ENCODE assay signal across 8 cellular contexts in the genomic region with DNA sequence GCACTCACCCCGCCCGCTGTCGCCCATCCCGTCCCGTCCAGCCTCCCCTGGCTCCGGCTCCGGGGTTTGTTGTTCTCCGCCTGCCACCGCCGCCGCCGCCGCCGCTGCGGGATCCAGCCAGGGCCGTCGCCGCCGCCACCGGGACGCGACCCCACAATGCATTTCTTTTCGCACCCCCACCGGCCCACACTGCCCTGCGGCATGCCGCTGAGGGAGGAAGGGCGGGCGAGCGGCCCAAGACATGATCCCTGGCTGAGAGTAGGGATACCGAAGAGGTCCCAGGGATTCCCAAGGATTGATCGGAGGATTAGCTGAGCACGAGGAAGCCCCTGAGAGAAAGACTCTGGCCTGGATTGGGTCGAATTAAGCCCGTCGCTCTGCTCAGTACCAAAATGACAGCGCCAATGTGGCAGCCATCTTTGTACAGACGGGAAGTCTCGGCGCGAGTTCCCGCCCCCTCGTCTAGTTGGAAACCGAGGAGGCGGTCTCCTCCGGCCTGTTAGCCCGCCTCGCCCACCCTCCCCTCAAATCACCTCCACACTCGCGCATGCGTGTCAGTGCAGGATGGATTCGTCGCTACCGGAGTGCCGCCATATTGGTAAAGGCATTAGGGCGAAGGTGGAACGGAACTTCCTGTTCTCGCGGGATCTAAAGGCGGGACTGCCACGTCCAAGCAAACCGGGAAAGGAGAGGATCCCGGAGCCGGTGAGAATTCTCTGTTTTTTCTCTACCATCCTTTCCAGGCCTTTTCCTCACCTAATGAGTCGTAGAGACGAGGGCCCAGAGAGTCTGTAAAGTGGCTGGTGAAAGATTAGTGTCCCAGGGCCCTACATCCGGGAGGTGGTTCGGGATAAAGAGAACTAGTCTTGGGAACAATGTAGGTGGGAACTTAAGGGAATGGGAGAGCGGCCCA. TPM values are rescaled to one million over a fixed set of nuclear protein-coding genes. Genes with fewer than 3 reads are reported as not detected.
A peak's percentile ranks its signal among the peaks of the same experiment; 100 is the strongest.
DNase-seq lines count a peak whose midpoint lies in the region; ATAC-seq and TF ChIP-seq lines count a peak whose summit lies in the region.

A gene (minus strand): TSS at position 432 of the 913 bp plus-strand sequence. CDS start 189 bp downstream, at position 243.
A gene with protein sequence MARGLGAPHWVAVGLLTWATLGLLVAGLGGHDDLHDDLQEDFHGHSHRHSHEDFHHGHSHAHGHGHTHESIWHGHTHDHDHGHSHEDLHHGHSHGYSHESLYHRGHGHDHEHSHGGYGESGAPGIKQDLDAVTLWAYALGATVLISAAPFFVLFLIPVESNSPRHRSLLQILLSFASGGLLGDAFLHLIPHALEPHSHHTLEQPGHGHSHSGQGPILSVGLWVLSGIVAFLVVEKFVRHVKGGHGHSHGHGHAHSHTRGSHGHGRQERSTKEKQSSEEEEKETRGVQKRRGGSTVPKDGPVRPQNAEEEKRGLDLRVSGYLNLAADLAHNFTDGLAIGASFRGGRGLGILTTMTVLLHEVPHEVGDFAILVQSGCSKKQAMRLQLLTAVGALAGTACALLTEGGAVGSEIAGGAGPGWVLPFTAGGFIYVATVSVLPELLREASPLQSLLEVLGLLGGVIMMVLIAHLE (plus strand): TSS at position 634 of the 913 bp plus-strand sequence. CDS start 379 bp downstream, outside the sequence.

- H3K9me3 ChIP-seq in CD4-positive, CD25-positive, alpha-beta regulatory T cell (ENCODE audit: control insufficient read depth in 2 of 2, low read length in 2 of 2), result no peaks in the 10 kb centered on the region
- H3K9me3 ChIP-seq in lower lobe of right lung, result no peaks in the 10 kb centered on the region

- peaks cover 0 to 3% (median 0%) of the 10 kb centered on the region in 7 donors for H3K9me3 Mint-ChIP-seq in CD4-positive, CD25-positive, alpha-beta regulatory T cell

- peaks cover 10 to 83% (median 55%) of the 10 kb centered on the region in 4 donors for H3K4me1 Mint-ChIP-seq in CD4-positive, CD25-positive, alpha-beta regulatory T cell

- peaks cover 27% of the 10 kb centered on the region for H3K36me3 Mint-ChIP-seq in CD4-positive, CD25-positive, alpha-beta regulatory T cell

- H3K36me3 ChIP-seq in CD4-positive, CD25-positive, alpha-beta regulatory T cell (ENCODE audit: control insufficient read depth, insufficient read depth, low read length), result peaks cover 38% of the 10 kb centered on the region
- peaks cover 41% of the 10 kb centered on the region for H3K36me3 ChIP-seq in lower lobe of right lung

- peaks cover 54% of the 10 kb centered on the region for H3K4me1 ChIP-seq in CD4-positive, CD25-positive, alpha-beta regulatory T cell (ENCODE audit: control insufficient read depth, insufficient read depth, low read length, poor library complexity, severe bottlenecking)
- peaks cover 66% of the 10 kb centered on the region for H3K4me1 ChIP-seq in lower lobe of right lung

- peak; percentile 74 to 78 for ATAC-seq in CD4-positive, CD25-positive, alpha-beta regulatory T cell (ENCODE audit: low read depth in 2 of 2)
- ATAC-seq in GM19463 (IDR thresholded peaks at IDR 0.05; ENCODE audit: unreplicated experiment) (peak; percentile 46), lower lobe of right lung (peak; percentile 89 to 92)

- peak; percentile 98 to 99 (median 99) for DNase-seq in CD4-positive, CD25-positive, alpha-beta regulatory T cell
- DNase-seq in HT1080 (ENCODE audit: low read depth) (peak; percentile 98), NOMO-1 (lab: John Stamatoyannopoulos, UW; ENCODE audit: unreplicated experiment in 2 of 2) (peak; percentile 91 to 96), lower lobe of right lung (peak; percentile 99)
- DNase-seq in activated CD8-positive, alpha-beta memory T cell treated with anti-CD3 and anti-CD28 coated beads for 24 hours, result peak; percentile 98
- peak; percentile 99 for DNase-seq in effector CD4-positive, alpha-beta T cell
- DNase-seq in stimulated activated CD4-positive, alpha-beta T cell treated with anti-CD3 and anti-CD28 coated beads, TNF-alpha, amount 100 ng/mL, for 1 hour (ENCODE audit: low read depth in 3 of 3, low spot score in 1 of 3), result peak; percentile 94 to 99 (median 98)

- H3K27ac Mint-ChIP-seq in CD4-positive, CD25-positive, alpha-beta regulatory T cell, result peak within 1 kb of the TSS; percentile 98 to 99 (median 98)

- intact Hi-C loops in lower lobe of right lung (cut with DNase I), result no loop called here

- H3K27me3 Mint-ChIP-seq in CD4-positive, CD25-positive, alpha-beta regulatory T cell, result no peaks in the 10 kb centered on the region

- peak within 1 kb of the TSS; percentile 95 to 100 (median 98) for H3K4me3 Mint-ChIP-seq in CD4-positive, CD25-positive, alpha-beta regulatory T cell

- no peak for TF ChIP-seq CTCF in lower lobe of right lung (IDR thresholded peaks at IDR 0.05)

- H3K27me3 ChIP-seq in CD4-positive, CD25-positive, alpha-beta regulatory T cell (ENCODE audit: control insufficient read depth, insufficient read depth, low read length), result no peaks in the 10 kb centered on the region
- no peaks in the 10 kb centered on the region for H3K27me3 ChIP-seq in lower lobe of right lung (ENCODE audit: low read depth)

- H3K4me3 ChIP-seq in CD4-positive, CD25-positive, alpha-beta regulatory T cell (ENCODE audit: low read depth, low read length), result peak within 1 kb of the TSS; percentile 97
- H3K4me3 ChIP-seq in lower lobe of right lung, result peak within 1 kb of the TSS; percentile 88

- H3K27ac ChIP-seq in CD4-positive, CD25-positive, alpha-beta regulatory T cell (ENCODE audit: insufficient read depth, low read length, poor library complexity, severe bottlenecking), result peak within 1 kb of the TSS; percentile 96
- H3K27ac ChIP-seq in lower lobe of right lung, result peak within 1 kb of the TSS; percentile 95

RNA-seq across cellular contexts. Expression of the first gene that starts in this region (rescaled TPM):
- total RNA-seq in CD4-positive, CD25-positive, alpha-beta regulatory T cell, result 62.6 TPM
- 1 to 10 TPM; 7.1 to 8.9 (median 7.2) TPM for polyA plus RNA-seq in CD4-positive, CD25-positive, alpha-beta regulatory T cell
- 30.7 and 32.5 TPM in 2 replicates for total RNA-seq in HT1080 (2014; rRNA removed; shearing (Covaris generic))
- polyA plus RNA-seq in HT1080 (2015; cell fraction: cytosol; rRNA removed), result 28.6 and 30.4 TPM in 2 replicates
- 149 and 153 TPM in 2 replicates for polyA plus RNA-seq in HT1080 (2015; cell fraction: nucleus; rRNA removed)
- 47.4 TPM for total RNA-seq in lower lobe of right lung

RNA-seq across cellular contexts. Expression of the second gene that starts in this region (rescaled TPM):
- 24.1 TPM for total RNA-seq in CD4-positive, CD25-positive, alpha-beta regulatory T cell
- polyA plus RNA-seq in CD4-positive, CD25-positive, alpha-beta regulatory T cell, result 10 to 100 TPM; 11.4 to 27.3 (median 20.4) TPM
- total RNA-seq in HT1080 (2014; rRNA removed; shearing (Covaris generic)), result 94.6 and 121 TPM in 2 replicates
- 135 and 141 TPM in 2 replicates for polyA plus RNA-seq in HT1080 (2015; cell fraction: cytosol; rRNA removed)
- 142 and 147 TPM in 2 replicates for polyA plus RNA-seq in HT1080 (2015; cell fraction: nucleus; rRNA removed)
- total RNA-seq in lower lobe of right lung, result 76.0 TPM

Comparison
In these comparisons a context has a peak if more than half of its experiments do, and no peak if none do; other contexts are left out.
1. Peak in every context shown above with its lines: DNase-seq, ATAC-seq, H3K4me3 ChIP-seq and H3K27ac ChIP-seq.